ENCODE assay signal across 8 cellular contexts in the genomic region with DNA sequence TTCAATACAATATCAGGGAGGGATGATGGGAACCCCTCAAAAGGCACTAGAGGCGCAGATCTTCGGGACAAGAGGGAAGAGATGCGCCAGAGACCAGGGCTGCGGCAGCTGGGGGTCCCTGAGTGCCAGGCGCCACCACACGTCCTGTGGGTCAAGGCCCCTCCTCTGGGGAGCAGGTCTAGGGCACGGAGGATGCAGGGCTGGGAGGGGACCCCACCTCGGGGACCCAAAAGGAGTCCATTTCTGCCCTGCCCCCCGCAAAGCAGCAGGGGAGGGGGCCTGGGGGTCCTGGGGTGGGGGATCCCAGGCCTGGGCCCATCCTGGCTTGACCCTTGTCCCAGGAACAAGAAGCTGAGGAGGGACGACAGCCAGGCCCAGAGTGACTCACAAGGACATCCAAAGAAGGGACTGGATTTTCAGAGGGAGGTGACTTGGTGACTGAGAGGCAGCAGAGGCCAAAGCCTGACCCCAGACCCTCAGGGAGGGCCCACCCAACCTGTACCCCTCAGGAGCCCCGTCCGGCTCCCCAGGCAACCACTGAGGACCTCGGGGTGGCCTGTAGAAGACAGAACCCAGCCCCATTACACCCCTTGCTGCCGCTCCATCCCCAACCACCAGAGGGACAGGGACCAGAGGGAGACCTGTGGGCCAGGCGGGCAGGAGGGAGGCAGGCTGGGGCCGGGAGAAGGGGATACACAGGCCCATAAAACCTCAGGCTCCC. TPM values are rescaled to one million over a fixed set of nuclear protein-coding genes. Genes with fewer than 3 reads are reported as not detected.
DNase-seq lines count a peak whose midpoint lies in the region; ATAC-seq, FAIRE-seq and TF ChIP-seq lines count a peak whose summit lies in the region.

No MANE protein-coding gene starts in this region.

- peak; percentile 75 for ATAC-seq in K562
- ATAC-seq in HG02938 (IDR thresholded peaks at IDR 0.05; ENCODE audit: unreplicated experiment), result no peak
- no peak for ATAC-seq in GM19324 (IDR thresholded peaks at IDR 0.05; ENCODE audit: low FRiP score, unreplicated experiment)

- in situ Hi-C loops in K562 (cut with MboI), result no loop called here

- TF ChIP-seq EP300 in K562 (IDR thresholded peaks at IDR 0.05; ENCODE audit: low read length), result no peak

- FAIRE-seq in K562 (lab: Jason Lieb, UNC), result no peak

- H3K4me2 ChIP-seq in OCI-LY7 (ENCODE audit: low read length), result no peak overlapping the region
- no peak overlapping the region for H3K4me2 ChIP-seq in K562 (ENCODE audit: insufficient read depth, low read length)

- H3K4me1 ChIP-seq in OCI-LY7 (ENCODE audit: insufficient read depth, low read length, poor library complexity, severe bottlenecking) (no peaks in the 10 kb centered on the region), K562 (replicated peaks in 1 of 2; ENCODE audit: control insufficient read depth in 2 of 2, insufficient read depth in 2 of 2, low read length in 2 of 2) (peaks cover 23 to 72% of the 10 kb centered on the region in 2 experiments), liver (ENCODE audit: control insufficient read depth in 4 of 4, insufficient read depth in 4 of 4, low read length in 3 of 4) (no peaks in the 10 kb centered on the region), vagina (no peaks in the 10 kb centered on the region)

- POLR2A ChIA-PET in OCI-LY7 (lab: Charles Lee), result no interaction called here
- POLR2A ChIA-PET in K562 (lab: Yijun Ruan, JAX), result interaction anchor here (0.5 to 2.2 kb wide), 2 partner anchors 80 to 106 kb away, joined by 3 to 6 read pairs; a partner anchor contains a TSS

- TF ChIP-seq CTCF in OCI-LY7 (conservative IDR thresholded peaks at IDR 0.05; ENCODE audit: low read length) (peak; percentile 67), K562 (IDR thresholded peaks at IDR 0.05 in 2 of 3, conservative IDR thresholded peaks at IDR 0.05 in 1 of 3; ENCODE audit: insufficient read depth in 2 of 3, low read depth in 1 of 3, low read length in 3 of 3) (peak; percentile 60 to 74 (median 67)), liver (IDR thresholded peaks at IDR 0.05; ENCODE audit: low read depth, low read length, missing input control) (peak; percentile 44), vagina (IDR thresholded peaks at IDR 0.05) (peak in 1 of 3 experiments; percentile 56)

- H3K4me3 ChIP-seq in OCI-LY7 (ENCODE audit: low read depth, low read length, poor library complexity, severe bottlenecking), result no peak overlapping the region
- no peak overlapping the region for H3K4me3 ChIP-seq in K562
- H3K4me3 ChIP-seq in liver (ENCODE audit: low read depth in 1 of 3, low read length in 3 of 3), result no peak overlapping the region
- H3K4me3 ChIP-seq in vagina, result no peak overlapping the region

- intact Hi-C loops in OCI-LY7 (cut with micrococcal nuclease; ENCODE audit: unreplicated experiment) (loop anchor here (10.0 kb wide), 2 partner anchors 369 to 419 kb away; a partner anchor contains a TSS), K562 (cut with micrococcal nuclease) (loop anchor here (2.0 to 10.0 kb wide), 2 partner anchors 229 to 409 kb away; a partner anchor contains a TSS), vagina (cut with DNase I) (loop anchor here (2.0 to 10.0 kb wide), 3 partner anchors 81 to 419 kb away; a partner anchor contains a TSS)

- no peaks in the 10 kb centered on the region for H3K9me2 ChIP-seq in OCI-LY7 (ENCODE audit: insufficient read depth, low read length)

- DNase-seq in NK-92 treated with Interleukin-12 subunit alpha and Interleukin-12 subunit beta, amount 100 ng/mL, for 24 hours (lab: John Stamatoyannopoulos, UW), result peak; percentile 6
- DNase-seq in NK-92 (lab: John Stamatoyannopoulos, UW; ENCODE audit: unreplicated experiment), result no peak
- peak; percentile 50 for DNase-seq in OCI-LY7 (ENCODE audit: low spot score)
- peak; percentile 53 to 64 (median 56) for DNase-seq in K562 (ENCODE audit: extremely low read depth in 1 of 4, low spot score in 3 of 4)
- no peak for DNase-seq in vagina (ENCODE audit: extremely low spot score in 2 of 2)

- H3K27me3 ChIP-seq in K562 (ENCODE audit: control insufficient read depth in 2 of 2, insufficient read depth in 2 of 2, low read length in 2 of 2), result no peaks in the 10 kb centered on the region
- no peaks in the 10 kb centered on the region for H3K27me3 ChIP-seq in liver (ENCODE audit: control insufficient read depth in 4 of 4, insufficient read depth in 4 of 4, low read length in 3 of 4)
- H3K27me3 ChIP-seq in vagina, result no peaks in the 10 kb centered on the region

- H3K27ac ChIP-seq in OCI-LY7 (ENCODE audit: low read depth, low read length, poor library complexity, severe bottlenecking) (no peak overlapping the region), K562 (ENCODE audit: extremely low read depth, low read depth, low read length) (no peak overlapping the region), liver (ENCODE audit: low read depth in 1 of 2, low read length in 2 of 2) (no peak overlapping the region), vagina (peak overlapping the region; percentile 37)

- CTCF ChIA-PET in OCI-LY7 (lab: Charles Lee; ENCODE audit: unreplicated experiment) (no interaction called here), K562 (lab: Yijun Ruan, JAX; ENCODE audit: low intra/inter-chr PET ratio) (interaction anchor here (2.0 to 4.5 kb wide), 2 partner anchors 81 to 229 kb away, joined by 16 to 50 read pairs; a partner anchor contains a TSS)

- 72% methylated on average over 8 of the region's 16 CpGs for WGBS in K562 (ENCODE audit: insufficient coverage, low coverage, missing lambda C conversion rate)
- 73% methylated on average over 16 of the region's 16 CpGs for WGBS in liver

- TF ChIP-seq RAD21 in K562 (CRISPR knock-in tag; conservative IDR thresholded peaks at IDR 0.05 in 1 of 2, IDR thresholded peaks at IDR 0.05 in 1 of 2) (peak; percentile 24 to 60; a peak in 3 of 4 replicates), liver (IDR thresholded peaks at IDR 0.05) (peak; percentile 34 to 74)

- no peaks in the 10 kb centered on the region for H3K9me1 ChIP-seq in K562 (ENCODE audit: control insufficient read depth, insufficient read depth, low read length)

- H2AFZ ChIP-seq in OCI-LY7 (ENCODE audit: low read length) (no peak overlapping the region), K562 (ENCODE audit: low read depth, low read length) (no peak overlapping the region)

- H3K9me3 ChIP-seq in OCI-LY7 (ENCODE audit: low read length) (no peaks in the 10 kb centered on the region), K562 (replicated peaks; ENCODE audit: control insufficient read depth, insufficient read depth, low read depth, low read length) (no peaks in the 10 kb centered on the region), liver (ENCODE audit: control insufficient read depth in 4 of 4, low read length in 3 of 4) (no peaks in the 10 kb centered on the region), vagina (no peaks in the 10 kb centered on the region)

- H4K20me1 ChIP-seq in OCI-LY7 (ENCODE audit: insufficient read depth, low read length) (no peaks in the 10 kb centered on the region), K562 (replicated peaks; ENCODE audit: control insufficient read depth, insufficient read depth, low read length) (no peaks in the 10 kb centered on the region)

- no peaks in the 10 kb centered on the region for H3K36me3 ChIP-seq in OCI-LY7 (ENCODE audit: insufficient read depth, low read length)
- H3K36me3 ChIP-seq in K562 (ENCODE audit: control insufficient read depth, insufficient read depth, low read length), result peaks cover 66% of the 10 kb centered on the region; the same call in 2 of the 3 replicates
- H3K36me3 ChIP-seq in liver (ENCODE audit: control insufficient read depth in 4 of 4, insufficient read depth in 3 of 4, low read depth in 1 of 4, low read length in 3 of 4), result peaks cover 0 to 5% (median 3%) of the 10 kb centered on the region in 4 donors
- H3K36me3 ChIP-seq in vagina, result peaks cover 0 to 62% of the 10 kb centered on the region in 2 donors

- BruUV-seq in OCI-LY7 (replicated peaks; lab: Mats Ljungman, UMichigan) (no TSS peak), K562 (replicated peaks; lab: Mats Ljungman, UMichigan) (no TSS peak)

- no peak for TF ChIP-seq POLR2A in K562 (conservative IDR thresholded peaks at IDR 0.05)
- TF ChIP-seq POLR2A in vagina (IDR thresholded peaks at IDR 0.05), result no peak

- H3K79me2 ChIP-seq in OCI-LY7 (ENCODE audit: insufficient read depth, low read depth, low read length), result no peaks in the 10 kb centered on the region
- H3K79me2 ChIP-seq in K562 (ENCODE audit: control insufficient read depth, insufficient read depth, low read length), result no peaks in the 10 kb centered on the region

- H3K9ac ChIP-seq in K562 (ENCODE audit: insufficient read depth in 1 of 2, low read depth in 2 of 2, low read length in 2 of 2) (no peak overlapping the region; a peak in 1 of 4 replicates), liver (ENCODE audit: low read depth in 1 of 2, low read length in 2 of 2) (no peak overlapping the region)

RNA-seq across cellular contexts. Expression of a gene that starts 54.2 kb away (rescaled TPM):
- total RNA-seq in OCI-LY7 (2014; rRNA removed; shearing (Covaris generic)), result 13.6 and 20.8 TPM in 2 replicates
- total RNA-seq in OCI-LY7 (2022) (32.2 and 34.1 TPM in 2 replicates), K562 (2014; rRNA removed) (9.0 and 9.9 TPM in 2 replicates), K562 (2014; rRNA removed; fragmentation: Illumina TruSeq; extraction: Trizol) (3.2 and 4.1 TPM in 2 replicates), K562 (2015; rRNA removed; fragmentation: Illumina TruSeq; extraction: Trizol) (4.6 and 5.5 TPM in 2 replicates), K562 (2021) (16.2 and 16.9 TPM in 2 replicates), liver (1 to 10 TPM; 7.4 to 9.7 TPM), vagina (30.0 TPM)
- 55.1 and 93.1 TPM in 2 replicates for total RNA-seq in K562 (2011; cell fraction: chromatin; rRNA removed; ENCODE audit: low replicate concordance)
- total RNA-seq in K562 (2011; cell fraction: nucleolus; rRNA removed), result 44.6 and 44.7 TPM in 2 replicates
- total RNA-seq in K562 (2011; cell fraction: nucleoplasm; rRNA removed), result 34.8 and 38.2 TPM in 2 replicates
- polyA plus RNA-seq in K562 (2011; rRNA removed) (4.7 and 6.1 TPM in 2 replicates), K562 (2014; fragmentation: Illumina TruSeq; extraction: Trizol) (6.2 and 7.4 TPM in 2 replicates), K562 (2014; fragmentation: Nextera tagmentation; extraction: Ambion mirVana) (under 1 TPM; 0.07 to 0.32 TPM), K562 (2014; rRNA removed) (8.5 and 11.3 TPM in 2 replicates), liver (1 to 10 TPM; 6.6 to 6.7 TPM)
- 3.1 and 6.4 TPM in 2 replicates for polyA plus RNA-seq in K562 (2011; cell fraction: cytosol; rRNA removed)
- 20.1 and 28.5 TPM in 2 replicates for polyA plus RNA-seq in K562 (2011; cell fraction: nucleus; rRNA removed)
- 6.8 and 13.7 TPM in 2 replicates for polyA plus RNA-seq in K562 (2012)
- 8.0 and 9.1 TPM in 2 replicates for polyA minus RNA-seq in K562 (2011; rRNA and poly(A)+ RNA removed)
- polyA minus RNA-seq in K562 (2011; cell fraction: cytosol; rRNA and poly(A)+ RNA removed), result 5.1 and 7.0 TPM in 2 replicates
- 14.7 and 16.1 TPM in 2 replicates for polyA minus RNA-seq in K562 (2011; cell fraction: nucleus; rRNA and poly(A)+ RNA removed)

RNA-seq across cellular contexts. Expression of a gene that starts 54.4 kb away (rescaled TPM):
- 1,855 and 1,868 TPM in 2 replicates for total RNA-seq in OCI-LY7 (2014; rRNA removed; shearing (Covaris generic))
- total RNA-seq in OCI-LY7 (2022), result 1,622 and 1,726 TPM in 2 replicates
- 400 and 555 TPM in 2 replicates for total RNA-seq in K562 (2011; cell fraction: chromatin; rRNA removed; ENCODE audit: low replicate concordance)
- total RNA-seq in K562 (2011; cell fraction: nucleolus; rRNA removed), result 648 and 678 TPM in 2 replicates
- total RNA-seq in K562 (2011; cell fraction: nucleoplasm; rRNA removed), result 701 and 1,157 TPM in 2 replicates
- 1,796 and 1,973 TPM in 2 replicates for total RNA-seq in K562 (2014; rRNA removed)
- total RNA-seq in K562 (2014; rRNA removed; fragmentation: Illumina TruSeq; extraction: Trizol), result 2,499 and 2,531 TPM in 2 replicates
- 3,220 and 3,261 TPM in 2 replicates for total RNA-seq in K562 (2015; rRNA removed; fragmentation: Illumina TruSeq; extraction: Trizol)
- total RNA-seq in K562 (2021), result 1,614 and 1,743 TPM in 2 replicates
- polyA plus RNA-seq in K562 (2011; rRNA removed), result 2,587 and 3,088 TPM in 2 replicates
- polyA plus RNA-seq in K562 (2011; cell fraction: cytosol; rRNA removed), result 2,689 and 4,292 TPM in 2 replicates
- 951 and 1,340 TPM in 2 replicates for polyA plus RNA-seq in K562 (2011; cell fraction: nucleus; rRNA removed)
- polyA plus RNA-seq in K562 (2012), result 1,770 and 3,341 TPM in 2 replicates
- polyA plus RNA-seq in K562 (2014; fragmentation: Illumina TruSeq; extraction: Trizol), result 4,080 and 4,558 TPM in 2 replicates
- polyA plus RNA-seq in K562 (2014; fragmentation: Nextera tagmentation; extraction: Ambion mirVana), result 1,000 to 10,000 TPM; 2,219 to 2,376 TPM
- polyA plus RNA-seq in K562 (2014; rRNA removed), result 2,953 and 3,005 TPM in 2 replicates
- polyA minus RNA-seq in K562 (2011; rRNA and poly(A)+ RNA removed), result 933 and 1,147 TPM in 2 replicates
- polyA minus RNA-seq in K562 (2011; cell fraction: cytosol; rRNA and poly(A)+ RNA removed), result 732 and 781 TPM in 2 replicates
- 303 and 594 TPM in 2 replicates for polyA minus RNA-seq in K562 (2011; cell fraction: nucleus; rRNA and poly(A)+ RNA removed)
- 100 to 1,000 TPM; 394 to 576 TPM for total RNA-seq in liver
- polyA plus RNA-seq in liver, result 100 to 1,000 TPM; 289 to 829 TPM
- 2,572 TPM for total RNA-seq in vagina

Comparison
In these comparisons a context has a peak if more than half of its experiments do, and no peak if none do; other contexts are left out.
1. DNase-seq: peak in NK-92 treated with Interleukin-12 subunit alpha and Interleukin-12 subunit beta, amount 100 ng/mL, for 24 hours (single experiment), OCI-LY7 (single experiment) and K562 (4 of 4); none in NK-92 (single experiment) and vagina (0 of 2).